19 cellular contexts compared by ENCODE assay signal in genomic region chr2:163302141-163302540, GRCh38.
"Had no signal": no experiment of that assay in that cellular context is flagged by ENCODE, and none has a peak within 500 bp of the region (broad histone marks: within the 10 kb centered on the region; RNA-seq: fewer than 3 reads in every experiment).

No MANE protein-coding gene starts in this region.

- ATAC-seq: HepG2 had no signal

- H3K9me3 ChIP-seq: SK-N-SH had no signal

- FAIRE-seq: HepG2 had no signal

- H3K27ac ChIP-seq: KMS-11, RWPE1 had no signal

- DNase-seq: IMR-90, Kasumi-1, MM.1S, NCI-H1092 treated with DMSO at 0.1 percent for 48 hours, NCI-H1436, NCI-H187, NCI-H2029, NCI-H2081 treated with DMSO at 0.1 percent for 48 hours, NCI-H2171, NCI-H226, NCI-H446, NCI-H510A, NCI-H524 treated with DMSO at 0.1 percent for 48 hours, NCI-H774, SHP77, SK-N-SH had no signal

- H3K9ac ChIP-seq: KMS-11, SK-N-SH had no signal
